8 cellular contexts compared by ENCODE assay signal in the genomic region with DNA sequence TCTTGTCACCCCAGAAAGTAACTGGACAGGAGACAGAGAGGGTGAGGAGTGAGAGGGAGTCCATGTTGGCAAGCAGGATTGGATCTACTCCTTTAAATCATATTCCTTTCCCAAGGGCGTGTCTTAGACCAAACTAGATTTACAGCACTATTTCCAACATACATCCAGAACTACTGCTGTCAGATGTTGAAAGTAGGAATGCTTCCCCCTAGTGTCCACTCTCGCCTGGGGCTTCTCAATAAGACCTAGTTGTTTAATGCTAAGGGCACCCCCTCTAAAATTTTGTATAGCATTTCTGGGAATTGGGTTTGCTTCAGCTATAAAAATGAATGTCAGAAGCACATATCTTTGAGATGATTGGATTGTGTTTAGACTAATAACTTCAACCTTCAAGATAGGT. TPM values are rescaled to one million over a fixed set of nuclear protein-coding genes. Genes with fewer than 3 reads are reported as not detected.
DNase-seq lines count a peak whose midpoint lies in the region; ATAC-seq and TF ChIP-seq lines count a peak whose summit lies in the region.

No MANE protein-coding gene starts in this region.

- POLR2A ChIA-PET in BJ (lab: Charles Lee) = no interaction called here
- POLR2A ChIA-PET in naive thymus-derived CD8-positive, alpha-beta T cell (lab: Charles Lee) = no interaction called here

- peak; percentile 56 for TF ChIP-seq CTCF in BJ (IDR thresholded peaks at IDR 0.05; ENCODE audit: insufficient read depth, low read depth, low read length)
- peak; percentile 47 for TF ChIP-seq CTCF in GM12873 (IDR thresholded peaks at IDR 0.05; ENCODE audit: insufficient read depth, low read depth, low read length, missing control alignments)
- no peak for TF ChIP-seq CTCF in endothelial cell (IDR thresholded peaks at IDR 0.05; ENCODE audit: unreplicated experiment)
- no peak for TF ChIP-seq CTCF in mesothelial cell of epicardium (IDR thresholded peaks at IDR 0.05; ENCODE audit: unreplicated experiment)

- CTCF ChIA-PET in BJ (lab: Yijun Ruan, JAX) = interaction anchor here (0.6 to 2.0 kb wide), 3 partner anchors 12 to 284 kb away, joined by 3 to 11 read pairs (median 4); no protein-coding TSS in a partner anchor

- H3K4me3 Mint-ChIP-seq in endothelial cell (ENCODE audit: unreplicated experiment) (no peak overlapping the region), mesothelial cell of epicardium (no peak overlapping the region)
- no peak overlapping the region for H3K4me3 Mint-ChIP-seq in naive thymus-derived CD8-positive, alpha-beta T cell

- no peaks in the 10 kb centered on the region for H3K4me1 Mint-ChIP-seq in endothelial cell (ENCODE audit: unreplicated experiment)
- H3K4me1 Mint-ChIP-seq in naive thymus-derived CD8-positive, alpha-beta T cell = peaks cover 6 to 40% (median 17%) of the 10 kb centered on the region in 4 donors
- H3K4me1 Mint-ChIP-seq in mesothelial cell of epicardium = no peaks in the 10 kb centered on the region

- ATAC-seq in naive thymus-derived CD8-positive, alpha-beta T cell = peak; percentile 39 to 47
- no peak for ATAC-seq in GM19023 (IDR thresholded peaks at IDR 0.05; ENCODE audit: unreplicated experiment)

- no peaks in the 10 kb centered on the region for H3K27me3 Mint-ChIP-seq in endothelial cell (ENCODE audit: unreplicated experiment)
- no peaks in the 10 kb centered on the region for H3K27me3 Mint-ChIP-seq in naive thymus-derived CD8-positive, alpha-beta T cell
- no peaks in the 10 kb centered on the region for H3K27me3 Mint-ChIP-seq in mesothelial cell of epicardium (ENCODE audit: low read depth)

- H3K36me3 ChIP-seq in BJ (ENCODE audit: control insufficient read depth, insufficient read depth, low read length) = peaks cover 1% of the 10 kb centered on the region; the same call in 1 of the 2 replicates

- H3K27ac Mint-ChIP-seq in endothelial cell (ENCODE audit: unreplicated experiment) (no peak overlapping the region), mesothelial cell of epicardium (no peak overlapping the region)
- peak overlapping the region in 7 of 10 donors; percentile 26 to 91 (median 76) for H3K27ac Mint-ChIP-seq in naive thymus-derived CD8-positive, alpha-beta T cell

- H3K9me3 Mint-ChIP-seq in endothelial cell (ENCODE audit: unreplicated experiment) (no peaks in the 10 kb centered on the region), mesothelial cell of epicardium (peaks cover 15% of the 10 kb centered on the region)
- no peaks in the 10 kb centered on the region for H3K9me3 Mint-ChIP-seq in naive thymus-derived CD8-positive, alpha-beta T cell

- DNase-seq in BJ (ENCODE audit: low read depth) (no peak), RPMI8226 (peak; percentile 45), endothelial cell (ENCODE audit: low spot score) (peak; percentile 26), NK-92 (lab: John Stamatoyannopoulos, UW; ENCODE audit: unreplicated experiment) (no peak), mesothelial cell of epicardium (ENCODE audit: low spot score in 2 of 2, unreplicated experiment in 2 of 2) (no peak)
- peak in 6 of 10 donors; percentile 7 to 68 (median 29) for DNase-seq in naive thymus-derived CD8-positive, alpha-beta T cell

- H3K36me3 Mint-ChIP-seq in endothelial cell (ENCODE audit: low read depth, unreplicated experiment) (no peaks in the 10 kb centered on the region), mesothelial cell of epicardium (peaks cover 1% of the 10 kb centered on the region)
- H3K36me3 Mint-ChIP-seq in naive thymus-derived CD8-positive, alpha-beta T cell = peaks cover 0 to 67% (median 2%) of the 10 kb centered on the region in 3 donors

- H3K27me3 ChIP-seq in BJ (ENCODE audit: control insufficient read depth, insufficient read depth, low read length) = no peaks in the 10 kb centered on the region

- H3K4me3 ChIP-seq in BJ (ENCODE audit: low read depth, low read length) = no peak overlapping the region

RNA-seq across cellular contexts. Expression of gene OFD1, which starts 13.3 kb away (rescaled TPM):
- 4.9 and 6.6 TPM in 2 replicates for polyA plus RNA-seq in BJ (2011; rRNA removed)
- 4.8 and 5.5 TPM in 2 replicates for polyA minus RNA-seq in BJ (2011; rRNA and poly(A)+ RNA removed)
- total RNA-seq in endothelial cell (ENCODE audit: unreplicated experiment) (17.7 TPM), mesothelial cell of epicardium (46.3 to 50.8 TPM (median 46.5 TPM) in 3 replicates)
- 100 to 1,000 TPM; 119 to 127 TPM for total RNA-seq in naive thymus-derived CD8-positive, alpha-beta T cell
- polyA plus RNA-seq in naive thymus-derived CD8-positive, alpha-beta T cell = 10 to 100 TPM; 27.3 to 37.6 (median 33.8) TPM

RNA-seq across cellular contexts. Expression of gene TRAPPC2, which starts 13.4 kb away (rescaled TPM):
- 5.5 and 7.5 TPM in 2 replicates for polyA plus RNA-seq in BJ (2011; rRNA removed)
- polyA minus RNA-seq in BJ (2011; rRNA and poly(A)+ RNA removed) = 5.1 and 5.8 TPM in 2 replicates
- total RNA-seq in endothelial cell (ENCODE audit: unreplicated experiment) = 12.4 TPM
- 10 to 100 TPM; 34.3 to 35.5 TPM for total RNA-seq in naive thymus-derived CD8-positive, alpha-beta T cell
- polyA plus RNA-seq in naive thymus-derived CD8-positive, alpha-beta T cell = 10 to 100 TPM; 25.7 to 51.5 (median 31.9) TPM
- 20.2 to 22.0 TPM (median 21.5 TPM) in 3 replicates for total RNA-seq in mesothelial cell of epicardium

RNA-seq across cellular contexts. Expression of gene RAB9A, which starts 58.9 kb away (rescaled TPM):
- polyA plus RNA-seq in BJ (2011; rRNA removed) = 9.8 and 24.0 TPM in 2 replicates
- polyA minus RNA-seq in BJ (2011; rRNA and poly(A)+ RNA removed) = 3.6 and 4.9 TPM in 2 replicates
- 11.2 TPM for total RNA-seq in endothelial cell (ENCODE audit: unreplicated experiment)
- 10 to 100 TPM; 13.7 to 14.0 TPM for total RNA-seq in naive thymus-derived CD8-positive, alpha-beta T cell
- 10 to 100 TPM; 15.6 to 22.1 (median 17.3) TPM for polyA plus RNA-seq in naive thymus-derived CD8-positive, alpha-beta T cell
- 18.6 to 21.0 TPM (median 20.6 TPM) in 3 replicates for total RNA-seq in mesothelial cell of epicardium

Comparison
In these comparisons a context has a peak if more than half of its experiments do, and no peak if none do; other contexts are left out.
1. DNase-seq: peak in RPMI8226 (single experiment), endothelial cell (single experiment) and naive thymus-derived CD8-positive, alpha-beta T cell (6 of 10); none in BJ (single experiment), NK-92 (single experiment) and mesothelial cell of epicardium (0 of 2).
2. CTCF ChIP-seq: peak in BJ (single experiment) and GM12873 (single experiment); none in endothelial cell (single experiment) and mesothelial cell of epicardium (single experiment).
3. H3K27ac Mint-ChIP-seq: peak in naive thymus-derived CD8-positive, alpha-beta T cell (7 of 10); none in endothelial cell (single experiment) and mesothelial cell of epicardium (single experiment).